ENCODE assay signal across 8 cellular contexts in the genomic region with DNA sequence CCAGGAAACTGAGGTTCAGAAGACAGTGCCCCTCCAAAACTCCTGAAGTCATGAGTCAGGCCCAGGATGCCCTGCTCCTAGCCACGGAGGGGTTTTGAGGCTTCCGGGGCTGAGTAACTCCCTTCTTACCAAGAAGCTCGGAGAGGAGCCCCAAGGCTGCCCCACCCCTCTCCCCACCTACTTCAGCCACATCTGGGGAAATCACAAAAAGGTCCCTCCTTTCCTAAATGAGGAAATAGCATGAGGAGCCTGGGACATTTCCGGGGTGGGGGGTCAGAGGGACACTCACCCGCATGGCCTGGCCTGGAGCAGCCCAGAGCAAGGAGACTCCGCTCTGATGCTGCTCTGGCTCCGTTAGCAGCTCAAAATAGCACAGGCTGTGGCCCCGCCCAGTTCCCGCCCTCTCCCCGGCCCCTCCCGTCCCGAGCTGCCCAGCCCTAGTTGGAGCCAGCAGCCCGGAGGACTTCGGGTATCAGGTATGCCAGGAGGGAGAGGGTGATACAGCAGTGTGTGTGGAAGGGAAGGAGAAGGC. TPM values are rescaled to one million over a fixed set of nuclear protein-coding genes. Genes with fewer than 3 reads are reported as not detected.
A peak's percentile ranks its signal among the peaks of the same experiment; 100 is the strongest.
DNase-seq lines count a peak whose midpoint lies in the region; ATAC-seq and TF ChIP-seq lines count a peak whose summit lies in the region.

No MANE protein-coding gene starts in this region.

- H3K4me3 ChIP-seq in fibroblast of pulmonary artery (replicated peaks; ENCODE audit: low read depth, low read length): peak overlapping the region; percentile 36

- DNase-seq in GM10266 (ENCODE audit: extremely low spot score) (peak; percentile 74), RPMI7951 (ENCODE audit: low read depth) (peak; percentile 80), activated T-helper 1 cell treated with Interleukin-2 at 50 U/mL for 16 hours (ENCODE audit: low read depth) (peak; percentile 73), fibroblast of pulmonary artery (ENCODE audit: low read depth) (peak; percentile 58), occipital lobe (lab: John Stamatoyannopoulos, UW) (peak; percentile 43), HPDE6-E6E7 (ENCODE audit: extremely low spot score) (no peak)

- no peak for TF ChIP-seq CTCF in GM10266 (IDR thresholded peaks at IDR 0.05; ENCODE audit: control insufficient read depth, insufficient read depth, low read depth, missing control alignments)
- no peak for TF ChIP-seq CTCF in fibroblast of pulmonary artery (IDR thresholded peaks at IDR 0.05; ENCODE audit: low read length, missing control alignments)

- peak overlapping the region; percentile 89 for H3K27ac ChIP-seq in temporal lobe (ENCODE audit: low read depth, low read length)

- peak; percentile 44 for ATAC-seq in HG02840 (IDR thresholded peaks at IDR 0.05; ENCODE audit: low FRiP score, unreplicated experiment)

RNA-seq across cellular contexts. Expression of a gene that starts 40.1 kb away (rescaled TPM):
- 21.4 and 33.7 TPM in 2 replicates for total RNA-seq in RPMI7951 (2014; rRNA removed; shearing (Covaris generic))
- total RNA-seq in occipital lobe: 68.5 TPM
- 54.6 TPM for total RNA-seq in temporal lobe
